1 cellular context compared by ENCODE assay signal in genomic region chr10:102454662-102455487, GRCh38.
TF ChIP-seq lines count a peak whose summit lies in the region.

No MANE protein-coding gene starts in this region.

TF ChIP-seq in K562, 482 proteins besides CTCF, POLR2A, EP300 and RAD21 (continued from another document and continues in another):
- TF ChIP-seq, protein P1, sequence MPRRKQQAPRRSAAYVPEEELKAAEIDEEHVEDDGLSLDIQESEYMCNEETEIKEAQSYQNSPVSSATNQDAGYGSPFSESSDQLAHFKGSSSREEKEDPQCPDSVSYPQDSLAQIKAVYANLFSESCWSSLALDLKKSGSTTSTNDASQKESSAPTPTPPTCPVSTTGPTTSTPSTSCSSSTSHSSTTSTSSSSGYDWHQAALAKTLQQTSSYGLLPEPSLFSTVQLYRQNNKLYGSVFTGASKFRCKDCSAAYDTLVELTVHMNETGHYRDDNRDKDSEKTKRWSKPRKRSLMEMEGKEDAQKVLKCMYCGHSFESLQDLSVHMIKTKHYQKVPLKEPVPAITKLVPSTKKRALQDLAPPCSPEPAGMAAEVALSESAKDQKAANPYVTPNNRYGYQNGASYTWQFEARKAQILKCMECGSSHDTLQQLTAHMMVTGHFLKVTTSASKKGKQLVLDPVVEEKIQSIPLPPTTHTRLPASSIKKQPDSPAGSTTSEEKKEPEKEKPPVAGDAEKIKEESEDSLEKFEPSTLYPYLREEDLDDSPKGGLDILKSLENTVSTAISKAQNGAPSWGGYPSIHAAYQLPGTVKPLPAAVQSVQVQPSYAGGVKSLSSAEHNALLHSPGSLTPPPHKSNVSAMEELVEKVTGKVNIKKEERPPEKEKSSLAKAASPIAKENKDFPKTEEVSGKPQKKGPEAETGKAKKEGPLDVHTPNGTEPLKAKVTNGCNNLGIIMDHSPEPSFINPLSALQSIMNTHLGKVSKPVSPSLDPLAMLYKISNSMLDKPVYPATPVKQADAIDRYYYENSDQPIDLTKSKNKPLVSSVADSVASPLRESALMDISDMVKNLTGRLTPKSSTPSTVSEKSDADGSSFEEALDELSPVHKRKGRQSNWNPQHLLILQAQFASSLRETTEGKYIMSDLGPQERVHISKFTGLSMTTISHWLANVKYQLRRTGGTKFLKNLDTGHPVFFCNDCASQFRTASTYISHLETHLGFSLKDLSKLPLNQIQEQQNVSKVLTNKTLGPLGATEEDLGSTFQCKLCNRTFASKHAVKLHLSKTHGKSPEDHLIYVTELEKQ (CRISPR knock-in tag; IDR thresholded peaks at IDR 0.05), result peak; percentile 91
- TF ChIP-seq, protein P2, sequence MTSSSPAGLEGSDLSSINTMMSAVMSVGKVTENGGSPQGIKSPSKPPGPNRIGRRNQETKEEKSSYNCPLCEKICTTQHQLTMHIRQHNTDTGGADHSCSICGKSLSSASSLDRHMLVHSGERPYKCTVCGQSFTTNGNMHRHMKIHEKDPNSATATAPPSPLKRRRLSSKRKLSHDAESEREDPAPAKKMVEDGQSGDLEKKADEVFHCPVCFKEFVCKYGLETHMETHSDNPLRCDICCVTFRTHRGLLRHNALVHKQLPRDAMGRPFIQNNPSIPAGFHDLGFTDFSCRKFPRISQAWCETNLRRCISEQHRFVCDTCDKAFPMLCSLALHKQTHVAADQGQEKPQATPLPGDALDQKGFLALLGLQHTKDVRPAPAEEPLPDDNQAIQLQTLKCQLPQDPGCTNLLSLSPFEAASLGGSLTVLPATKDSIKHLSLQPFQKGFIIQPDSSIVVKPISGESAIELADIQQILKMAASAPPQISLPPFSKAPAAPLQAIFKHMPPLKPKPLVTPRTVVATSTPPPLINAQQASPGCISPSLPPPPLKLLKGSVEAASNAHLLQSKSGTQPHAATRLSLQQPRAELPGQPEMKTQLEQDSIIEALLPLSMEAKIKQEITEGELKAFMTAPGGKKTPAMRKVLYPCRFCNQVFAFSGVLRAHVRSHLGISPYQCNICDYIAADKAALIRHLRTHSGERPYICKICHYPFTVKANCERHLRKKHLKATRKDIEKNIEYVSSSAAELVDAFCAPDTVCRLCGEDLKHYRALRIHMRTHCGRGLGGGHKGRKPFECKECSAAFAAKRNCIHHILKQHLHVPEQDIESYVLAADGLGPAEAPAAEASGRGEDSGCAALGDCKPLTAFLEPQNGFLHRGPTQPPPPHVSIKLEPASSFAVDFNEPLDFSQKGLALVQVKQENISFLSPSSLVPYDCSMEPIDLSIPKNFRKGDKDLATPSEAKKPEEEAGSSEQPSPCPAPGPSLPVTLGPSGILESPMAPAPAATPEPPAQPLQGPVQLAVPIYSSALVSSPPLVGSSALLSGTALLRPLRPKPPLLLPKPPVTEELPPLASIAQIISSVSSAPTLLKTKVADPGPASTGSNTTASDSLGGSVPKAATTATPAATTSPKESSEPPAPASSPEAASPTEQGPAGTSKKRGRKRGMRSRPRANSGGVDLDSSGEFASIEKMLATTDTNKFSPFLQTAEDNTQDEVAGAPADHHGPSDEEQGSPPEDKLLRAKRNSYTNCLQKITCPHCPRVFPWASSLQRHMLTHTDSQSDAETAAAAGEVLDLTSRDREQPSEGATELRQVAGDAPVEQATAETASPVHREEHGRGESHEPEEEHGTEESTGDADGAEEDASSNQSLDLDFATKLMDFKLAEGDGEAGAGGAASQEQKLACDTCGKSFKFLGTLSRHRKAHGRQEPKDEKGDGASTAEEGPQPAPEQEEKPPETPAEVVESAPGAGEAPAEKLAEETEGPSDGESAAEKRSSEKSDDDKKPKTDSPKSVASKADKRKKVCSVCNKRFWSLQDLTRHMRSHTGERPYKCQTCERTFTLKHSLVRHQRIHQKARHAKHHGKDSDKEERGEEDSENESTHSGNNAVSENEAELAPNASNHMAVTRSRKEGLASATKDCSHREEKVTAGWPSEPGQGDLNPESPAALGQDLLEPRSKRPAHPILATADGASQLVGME (CRISPR knock-in tag; IDR thresholded peaks at IDR 0.05), result peak; percentile 88
- TF ChIP-seq, protein P3, sequence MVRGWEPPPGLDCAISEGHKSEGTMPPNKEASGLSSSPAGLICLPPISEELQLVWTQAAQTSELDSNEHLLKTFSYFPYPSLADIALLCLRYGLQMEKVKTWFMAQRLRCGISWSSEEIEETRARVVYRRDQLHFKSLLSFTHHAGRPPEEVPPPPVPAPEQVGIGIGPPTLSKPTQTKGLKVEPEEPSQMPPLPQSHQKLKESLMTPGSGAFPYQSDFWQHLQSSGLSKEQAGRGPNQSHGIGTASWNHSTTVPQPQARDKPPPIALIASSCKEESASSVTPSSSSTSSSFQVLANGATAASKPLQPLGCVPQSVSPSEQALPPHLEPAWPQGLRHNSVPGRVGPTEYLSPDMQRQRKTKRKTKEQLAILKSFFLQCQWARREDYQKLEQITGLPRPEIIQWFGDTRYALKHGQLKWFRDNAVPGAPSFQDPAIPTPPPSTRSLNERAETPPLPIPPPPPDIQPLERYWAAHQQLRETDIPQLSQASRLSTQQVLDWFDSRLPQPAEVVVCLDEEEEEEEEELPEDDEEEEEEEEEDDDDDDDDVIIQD (CRISPR knock-in tag; IDR thresholded peaks at IDR 0.05), result peak; percentile 92; the same call in 1 of the 2 replicates
- TF ChIP-seq, protein P4, sequence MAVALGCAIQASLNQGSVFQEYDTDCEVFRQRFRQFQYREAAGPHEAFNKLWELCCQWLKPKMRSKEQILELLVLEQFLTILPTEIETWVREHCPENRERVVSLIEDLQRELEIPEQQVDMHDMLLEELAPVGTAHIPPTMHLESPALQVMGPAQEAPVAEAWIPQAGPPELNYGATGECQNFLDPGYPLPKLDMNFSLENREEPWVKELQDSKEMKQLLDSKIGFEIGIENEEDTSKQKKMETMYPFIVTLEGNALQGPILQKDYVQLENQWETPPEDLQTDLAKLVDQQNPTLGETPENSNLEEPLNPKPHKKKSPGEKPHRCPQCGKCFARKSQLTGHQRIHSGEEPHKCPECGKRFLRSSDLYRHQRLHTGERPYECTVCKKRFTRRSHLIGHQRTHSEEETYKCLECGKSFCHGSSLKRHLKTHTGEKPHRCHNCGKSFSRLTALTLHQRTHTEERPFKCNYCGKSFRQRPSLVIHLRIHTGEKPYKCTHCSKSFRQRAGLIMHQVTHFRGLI (CRISPR knock-in tag; IDR thresholded peaks at IDR 0.05), result peak; percentile 92
- TF ChIP-seq FOXA3 (CRISPR knock-in tag; conservative IDR thresholded peaks at IDR 0.05 in 1 of 2, IDR thresholded peaks at IDR 0.05 in 1 of 2) (peak in 1 of 2 experiments; percentile 26; a peak in 1 of 4 replicates), GTF2A2 (tag; IDR thresholded peaks at IDR 0.05) (peak; percentile 96), MXD1 (CRISPR knock-in tag; IDR thresholded peaks at IDR 0.05; ENCODE audit: borderline replicate concordance, poor library complexity, severe bottlenecking) (peak; percentile 49), GTF2E2 (tag; IDR thresholded peaks at IDR 0.05) (0 out of 2 replicates have a peak, but pooled peaks have one; percentile 20), TAF7 (tag; IDR thresholded peaks at IDR 0.05) (peak; percentile 67; the same call in 1 of the 2 replicates), STAT5B (CRISPR knock-in tag; IDR thresholded peaks at IDR 0.05) (0 out of 2 replicates have a peak, but pooled peaks have one; percentile 66), ZNF717 (CRISPR knock-in tag; IDR thresholded peaks at IDR 0.05) (peak; percentile 86; the same call in 1 of the 2 replicates), ZSCAN32 (CRISPR knock-in tag; IDR thresholded peaks at IDR 0.05) (peak; percentile 69), ZNF668 (CRISPR knock-in tag; IDR thresholded peaks at IDR 0.05) (peak; percentile 97), CXXC5 (CRISPR knock-in tag; IDR thresholded peaks at IDR 0.05) (peak; percentile 92), KLF13 (tag; IDR thresholded peaks at IDR 0.05; ENCODE audit: borderline replicate concordance, low read depth) (peak; percentile 78; the same call in 1 of the 2 replicates)
- TF ChIP-seq, protein P5, sequence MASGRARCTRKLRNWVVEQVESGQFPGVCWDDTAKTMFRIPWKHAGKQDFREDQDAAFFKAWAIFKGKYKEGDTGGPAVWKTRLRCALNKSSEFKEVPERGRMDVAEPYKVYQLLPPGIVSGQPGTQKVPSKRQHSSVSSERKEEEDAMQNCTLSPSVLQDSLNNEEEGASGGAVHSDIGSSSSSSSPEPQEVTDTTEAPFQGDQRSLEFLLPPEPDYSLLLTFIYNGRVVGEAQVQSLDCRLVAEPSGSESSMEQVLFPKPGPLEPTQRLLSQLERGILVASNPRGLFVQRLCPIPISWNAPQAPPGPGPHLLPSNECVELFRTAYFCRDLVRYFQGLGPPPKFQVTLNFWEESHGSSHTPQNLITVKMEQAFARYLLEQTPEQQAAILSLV (tag; IDR thresholded peaks at IDR 0.05), result peak; percentile 90
- TF ChIP-seq, protein P6, sequence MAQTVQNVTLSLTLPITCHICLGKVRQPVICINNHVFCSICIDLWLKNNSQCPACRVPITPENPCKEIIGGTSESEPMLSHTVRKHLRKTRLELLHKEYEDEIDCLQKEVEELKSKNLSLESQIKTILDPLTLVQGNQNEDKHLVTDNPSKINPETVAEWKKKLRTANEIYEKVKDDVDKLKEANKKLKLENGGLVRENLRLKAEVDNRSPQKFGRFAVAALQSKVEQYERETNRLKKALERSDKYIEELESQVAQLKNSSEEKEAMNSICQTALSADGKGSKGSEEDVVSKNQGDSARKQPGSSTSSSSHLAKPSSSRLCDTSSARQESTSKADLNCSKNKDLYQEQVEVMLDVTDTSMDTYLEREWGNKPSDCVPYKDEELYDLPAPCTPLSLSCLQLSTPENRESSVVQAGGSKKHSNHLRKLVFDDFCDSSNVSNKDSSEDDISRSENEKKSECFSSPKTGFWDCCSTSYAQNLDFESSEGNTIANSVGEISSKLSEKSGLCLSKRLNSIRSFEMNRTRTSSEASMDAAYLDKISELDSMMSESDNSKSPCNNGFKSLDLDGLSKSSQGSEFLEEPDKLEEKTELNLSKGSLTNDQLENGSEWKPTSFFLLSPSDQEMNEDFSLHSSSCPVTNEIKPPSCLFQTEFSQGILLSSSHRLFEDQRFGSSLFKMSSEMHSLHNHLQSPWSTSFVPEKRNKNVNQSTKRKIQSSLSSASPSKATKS (CRISPR knock-in tag; IDR thresholded peaks at IDR 0.05), result 0 out of 2 replicates have a peak, but pooled peaks have one; percentile 54
- TF ChIP-seq, protein P7, sequence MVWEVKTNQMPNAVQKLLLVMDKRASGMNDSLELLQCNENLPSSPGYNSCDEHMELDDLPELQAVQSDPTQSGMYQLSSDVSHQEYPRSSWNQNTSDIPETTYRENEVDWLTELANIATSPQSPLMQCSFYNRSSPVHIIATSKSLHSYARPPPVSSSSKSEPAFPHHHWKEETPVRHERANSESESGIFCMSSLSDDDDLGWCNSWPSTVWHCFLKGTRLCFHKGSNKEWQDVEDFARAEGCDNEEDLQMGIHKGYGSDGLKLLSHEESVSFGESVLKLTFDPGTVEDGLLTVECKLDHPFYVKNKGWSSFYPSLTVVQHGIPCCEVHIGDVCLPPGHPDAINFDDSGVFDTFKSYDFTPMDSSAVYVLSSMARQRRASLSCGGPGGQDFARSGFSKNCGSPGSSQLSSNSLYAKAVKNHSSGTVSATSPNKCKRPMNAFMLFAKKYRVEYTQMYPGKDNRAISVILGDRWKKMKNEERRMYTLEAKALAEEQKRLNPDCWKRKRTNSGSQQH (CRISPR knock-in tag; IDR thresholded peaks at IDR 0.05), result peak; percentile 96
- TF ChIP-seq, protein P8, sequence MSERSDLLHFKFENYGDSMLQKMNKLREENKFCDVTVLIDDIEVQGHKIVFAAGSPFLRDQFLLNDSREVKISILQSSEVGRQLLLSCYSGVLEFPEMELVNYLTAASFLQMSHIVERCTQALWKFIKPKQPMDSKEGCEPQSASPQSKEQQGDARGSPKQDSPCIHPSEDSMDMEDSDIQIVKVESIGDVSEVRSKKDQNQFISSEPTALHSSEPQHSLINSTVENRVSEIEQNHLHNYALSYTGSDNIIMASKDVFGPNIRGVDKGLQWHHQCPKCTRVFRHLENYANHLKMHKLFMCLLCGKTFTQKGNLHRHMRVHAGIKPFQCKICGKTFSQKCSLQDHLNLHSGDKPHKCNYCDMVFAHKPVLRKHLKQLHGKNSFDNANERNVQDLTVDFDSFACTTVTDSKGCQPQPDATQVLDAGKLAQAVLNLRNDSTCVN (CRISPR knock-in tag; IDR thresholded peaks at IDR 0.05), result peak; percentile 63; the same call in 1 of the 2 replicates
- TF ChIP-seq, protein P9, sequence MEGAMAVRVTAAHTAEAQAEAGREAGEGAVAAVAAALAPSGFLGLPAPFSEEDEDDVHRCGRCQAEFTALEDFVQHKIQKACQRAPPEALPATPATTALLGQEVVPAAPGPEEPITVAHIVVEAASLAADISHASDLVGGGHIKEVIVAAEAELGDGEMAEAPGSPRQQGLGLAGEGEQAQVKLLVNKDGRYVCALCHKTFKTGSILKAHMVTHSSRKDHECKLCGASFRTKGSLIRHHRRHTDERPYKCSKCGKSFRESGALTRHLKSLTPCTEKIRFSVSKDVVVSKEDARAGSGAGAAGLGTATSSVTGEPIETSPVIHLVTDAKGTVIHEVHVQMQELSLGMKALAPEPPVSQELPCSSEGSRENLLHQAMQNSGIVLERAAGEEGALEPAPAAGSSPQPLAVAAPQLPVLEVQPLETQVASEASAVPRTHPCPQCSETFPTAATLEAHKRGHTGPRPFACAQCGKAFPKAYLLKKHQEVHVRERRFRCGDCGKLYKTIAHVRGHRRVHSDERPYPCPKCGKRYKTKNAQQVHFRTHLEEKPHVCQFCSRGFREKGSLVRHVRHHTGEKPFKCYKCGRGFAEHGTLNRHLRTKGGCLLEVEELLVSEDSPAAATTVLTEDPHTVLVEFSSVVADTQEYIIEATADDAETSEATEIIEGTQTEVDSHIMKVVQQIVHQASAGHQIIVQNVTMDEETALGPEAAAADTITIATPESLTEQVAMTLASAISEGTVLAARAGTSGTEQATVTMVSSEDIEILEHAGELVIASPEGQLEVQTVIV (CRISPR knock-in tag; IDR thresholded peaks at IDR 0.05; ENCODE audit: borderline replicate concordance), result 0 out of 2 replicates have a peak, but pooled peaks have one; percentile 41
- TF ChIP-seq, protein P10, sequence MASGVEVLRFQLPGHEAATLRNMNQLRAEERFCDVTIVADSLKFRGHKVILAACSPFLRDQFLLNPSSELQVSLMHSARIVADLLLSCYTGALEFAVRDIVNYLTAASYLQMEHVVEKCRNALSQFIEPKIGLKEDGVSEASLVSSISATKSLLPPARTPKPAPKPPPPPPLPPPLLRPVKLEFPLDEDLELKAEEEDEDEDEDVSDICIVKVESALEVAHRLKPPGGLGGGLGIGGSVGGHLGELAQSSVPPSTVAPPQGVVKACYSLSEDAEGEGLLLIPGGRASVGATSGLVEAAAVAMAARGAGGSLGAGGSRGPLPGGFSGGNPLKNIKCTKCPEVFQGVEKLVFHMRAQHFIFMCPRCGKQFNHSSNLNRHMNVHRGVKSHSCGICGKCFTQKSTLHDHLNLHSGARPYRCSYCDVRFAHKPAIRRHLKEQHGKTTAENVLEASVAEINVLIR (CRISPR knock-in tag; IDR thresholded peaks at IDR 0.05), result peak; percentile 79; the same call in 1 of the 2 replicates
- TF ChIP-seq, protein P11, sequence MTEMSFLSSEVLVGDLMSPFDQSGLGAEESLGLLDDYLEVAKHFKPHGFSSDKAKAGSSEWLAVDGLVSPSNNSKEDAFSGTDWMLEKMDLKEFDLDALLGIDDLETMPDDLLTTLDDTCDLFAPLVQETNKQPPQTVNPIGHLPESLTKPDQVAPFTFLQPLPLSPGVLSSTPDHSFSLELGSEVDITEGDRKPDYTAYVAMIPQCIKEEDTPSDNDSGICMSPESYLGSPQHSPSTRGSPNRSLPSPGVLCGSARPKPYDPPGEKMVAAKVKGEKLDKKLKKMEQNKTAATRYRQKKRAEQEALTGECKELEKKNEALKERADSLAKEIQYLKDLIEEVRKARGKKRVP (CRISPR knock-in tag; IDR thresholded peaks at IDR 0.05), result peak; percentile 77
